Comparison of ENCODE assay signal across 9 cellular contexts in genomic region chr2:19363474-19363778, GRCh38. TPM values are rescaled to one million over a fixed set of nuclear protein-coding genes. Genes with fewer than 3 reads are reported as not detected.
DNase-seq lines count a peak whose midpoint lies in the region; ATAC-seq, FAIRE-seq and TF ChIP-seq lines count a peak whose summit lies in the region.
"Had no signal": no experiment of that assay in that cellular context is flagged by ENCODE, and none has a peak within 500 bp of the region (broad histone marks: within the 10 kb centered on the region; RNA-seq: fewer than 3 reads in every experiment).

No MANE protein-coding gene starts in this region.

- H3K27me3 Mint-ChIP-seq in T-helper 2 cell treated with Interferon-gamma antibody and Interleukin-4, amounts not matched to agents 5 μg/mL and 100 μg/mL, for 36 hours (ENCODE audit: low read depth), result peaks cover 95% of the 10 kb centered on the region
- peaks cover 88% of the 10 kb centered on the region for H3K27me3 Mint-ChIP-seq in astrocyte (ENCODE audit: low read depth, unreplicated experiment)

- ATAC-seq in HepG2 (no peak), HG03025 (IDR thresholded peaks at IDR 0.05; ENCODE audit: low FRiP score, unreplicated experiment) (no peak)

- H3K4me1 Mint-ChIP-seq in T-helper 2 cell treated with Interferon-gamma antibody and Interleukin-4, amounts not matched to agents 5 μg/mL and 100 μg/mL, for 36 hours (ENCODE audit: low read depth), result peaks cover 24% of the 10 kb centered on the region
- no peaks in the 10 kb centered on the region for H3K4me1 Mint-ChIP-seq in astrocyte (ENCODE audit: low read depth, unreplicated experiment)

- no peaks in the 10 kb centered on the region for H3K9me3 Mint-ChIP-seq in T-helper 2 cell treated with Interferon-gamma antibody and Interleukin-4, amounts not matched to agents 5 μg/mL and 100 μg/mL, for 36 hours
- peaks cover 5% of the 10 kb centered on the region for H3K9me3 Mint-ChIP-seq in astrocyte (ENCODE audit: unreplicated experiment)

- H3K27ac ChIP-seq in astrocyte (ENCODE audit: low read depth, low read length) (no peak overlapping the region), HepG2 (ENCODE audit: extremely low read length, insufficient read depth, low read length) (no peak overlapping the region), suprapubic skin (peak overlapping the region; percentile 13)

- no peaks in the 10 kb centered on the region for H4K20me1 ChIP-seq in astrocyte (ENCODE audit: insufficient read depth, low read length)
- H4K20me1 ChIP-seq in HepG2 (ENCODE audit: insufficient read depth, low read length), result no peaks in the 10 kb centered on the region

- H3K36me3 Mint-ChIP-seq in T-helper 2 cell treated with Interferon-gamma antibody and Interleukin-4, amounts not matched to agents 5 μg/mL and 100 μg/mL, for 36 hours (ENCODE audit: low read depth), result no peaks in the 10 kb centered on the region
- no peaks in the 10 kb centered on the region for H3K36me3 Mint-ChIP-seq in astrocyte (ENCODE audit: low read depth, unreplicated experiment)

- no peak overlapping the region for H3K27ac Mint-ChIP-seq in T-helper 2 cell treated with Interferon-gamma antibody and Interleukin-4, amounts not matched to agents 5 μg/mL and 100 μg/mL, for 36 hours
- H3K27ac Mint-ChIP-seq in astrocyte (ENCODE audit: unreplicated experiment), result no peak overlapping the region

- TF ChIP-seq POLR2A in HepG2 (IDR thresholded peaks at IDR 0.05; ENCODE audit: insufficient read depth in 1 of 2, low read depth in 2 of 2, low read length in 2 of 2), result no peak
- TF ChIP-seq POLR2A in suprapubic skin (IDR thresholded peaks at IDR 0.05), result no peak

- POLR2A ChIA-PET in HepG2 (lab: Yijun Ruan, JAX), result no interaction called here

- in situ Hi-C loops in HepG2 (cut with HindIII; ENCODE audit: extremely low pct_ligation_motif_present, low pct_unique_long_range_greater_than_20kb), result loop anchor here (5.0 to 10.0 kb wide), 4 partner anchors 211 to 841 kb away; no protein-coding TSS in a partner anchor

- WGBS in HepG2 (ENCODE audit: low lambda C conversion rate), result 16% methylated on average over 20 of the region's 20 CpGs
- WGBS in suprapubic skin, result 9% methylated on average over 20 of the region's 20 CpGs

- peak overlapping the region; percentile 90 for H3K4me2 ChIP-seq in astrocyte (ENCODE audit: low read length)
- H3K4me2 ChIP-seq in HepG2 (ENCODE audit: low read depth, low read length), result peak overlapping the region; percentile 87

- peaks cover 12% of the 10 kb centered on the region for H3K4me1 ChIP-seq in astrocyte (ENCODE audit: insufficient read depth, low read length)
- peaks cover 27% of the 10 kb centered on the region for H3K4me1 ChIP-seq in HepG2 (ENCODE audit: insufficient read depth, low read length)
- H3K4me1 ChIP-seq in suprapubic skin, result peaks cover 27% of the 10 kb centered on the region

- peak overlapping the region; percentile 48 for H2AFZ ChIP-seq in astrocyte (ENCODE audit: low read depth, low read length)
- no peak overlapping the region for H2AFZ ChIP-seq in HepG2 (ENCODE audit: low read length)

- no peak for DNase-seq in T-helper 2 cell treated with Interferon-gamma antibody and Interleukin-4, amounts not matched to agents 5 μg/mL and 100 μg/mL, for 36 hours (ENCODE audit: low spot score)
- no peak for DNase-seq in T-helper 2 cell
- no peak for DNase-seq in astrocyte (ENCODE audit: low read depth)
- no peak for DNase-seq in HepG2 (ENCODE audit: low spot score)
- no peak for DNase-seq in suprapubic skin (ENCODE audit: low spot score in 2 of 2)
- no peak for DNase-seq in islet precursor cell
- no peak for DNase-seq in hepatic stellate cell (ENCODE audit: low spot score)

- TF ChIP-seq CTCF in astrocyte (IDR thresholded peaks at IDR 0.05; ENCODE audit: insufficient read depth, low read depth, low read length) (no peak), HepG2 (CRISPR knock-in tag; IDR thresholded peaks at IDR 0.05) (no peak), suprapubic skin (IDR thresholded peaks at IDR 0.05) (no peak)

- peaks cover 68% of the 10 kb centered on the region for H3K27me3 ChIP-seq in astrocyte (ENCODE audit: insufficient read depth, low read length)
- H3K27me3 ChIP-seq in HepG2 (ENCODE audit: control insufficient read depth in 1 of 2, insufficient read depth in 2 of 2, low read length in 2 of 2), result peaks cover 14 to 71% of the 10 kb centered on the region in 2 experiments
- H3K27me3 ChIP-seq in suprapubic skin, result peaks cover 53% of the 10 kb centered on the region

- peak overlapping the region; percentile 72 for H3K9ac ChIP-seq in astrocyte (ENCODE audit: low read length)
- no peak overlapping the region for H3K9ac ChIP-seq in HepG2 (ENCODE audit: insufficient read depth, low read depth, low read length)

- TF ChIP-seq RAD21 in HepG2 (CRISPR knock-in tag; IDR thresholded peaks at IDR 0.05), result no peak

- no peak for TF ChIP-seq EP300 in HepG2 (IDR thresholded peaks at IDR 0.05; ENCODE audit: low read depth in 2 of 2, low read length in 2 of 2)
- TF ChIP-seq EP300 in HepG2 (CRISPR knock-in tag; IDR thresholded peaks at IDR 0.05; ENCODE audit: borderline replicate concordance), result no peak
- no peak for TF ChIP-seq EP300 in suprapubic skin (IDR thresholded peaks at IDR 0.05)

- intact Hi-C loops in HepG2 (cut with micrococcal nuclease; ENCODE audit: unreplicated experiment), result loop anchor here (1.0 to 10.0 kb wide), 8 partner anchors 209 to 977 kb away; no protein-coding TSS in a partner anchor

- H3K36me3 ChIP-seq in astrocyte (ENCODE audit: insufficient read depth, low read length) (no peaks in the 10 kb centered on the region), HepG2 (replicated peaks in 1 of 2; ENCODE audit: control insufficient read depth in 1 of 2, insufficient read depth in 2 of 2, low read length in 2 of 2) (no peaks in the 10 kb centered on the region), suprapubic skin (no peaks in the 10 kb centered on the region)

- H3K4me3 ChIP-seq in astrocyte (ENCODE audit: insufficient read depth, low read depth, low read length) (peak overlapping the region; percentile 84), HepG2 (replicated peaks in 1 of 3; ENCODE audit: insufficient read depth in 1 of 3, low read depth in 2 of 3, low read length in 3 of 3) (peak overlapping the region; percentile 59 to 84 (median 71); a peak in 4 of 6 replicates), suprapubic skin (peak overlapping the region; percentile 54)

- FAIRE-seq in astrocyte (lab: Jason Lieb, UNC) (no peak), HepG2 (lab: Jason Lieb, UNC) (no peak)
- FAIRE-seq: islet of Langerhans had no signal

- H3K79me2 ChIP-seq in astrocyte (ENCODE audit: insufficient read depth, low read length), result no peaks in the 10 kb centered on the region
- no peaks in the 10 kb centered on the region for H3K79me2 ChIP-seq in HepG2 (ENCODE audit: insufficient read depth, low read length)

- H3K4me3 Mint-ChIP-seq in T-helper 2 cell treated with Interferon-gamma antibody and Interleukin-4, amounts not matched to agents 5 μg/mL and 100 μg/mL, for 36 hours, result peak overlapping the region; percentile 93
- peak overlapping the region; percentile 86 for H3K4me3 Mint-ChIP-seq in astrocyte (ENCODE audit: unreplicated experiment)

- CTCF ChIA-PET in HepG2 (lab: Yijun Ruan, JAX; ENCODE audit: low intra/inter-chr PET ratio, low total read pairs), result interaction anchor here (1.5 to 3.6 kb wide), 6 partner anchors 479 to 976 kb away, joined by 4 to 20 read pairs (median 8); no protein-coding TSS in a partner anchor

- BruUV-seq in HepG2 (replicated peaks; lab: Mats Ljungman, UMichigan), result no TSS peak

- H3K9me3 ChIP-seq in astrocyte (ENCODE audit: insufficient read depth, low read depth, low read length) (no peaks in the 10 kb centered on the region), HepG2 (ENCODE audit: low read length) (no peaks in the 10 kb centered on the region), suprapubic skin (no peaks in the 10 kb centered on the region)

RNA-seq across cellular contexts. Expression of gene OSR1, which starts 5.0 kb away (rescaled TPM):
- 0.31 and 1.0 TPM in 2 replicates for total RNA-seq in astrocyte
- 0.81 and 1.1 TPM in 2 replicates for total RNA-seq in HepG2 (2016; rRNA removed; fragmentation: Illumina TruSeq; extraction: Trizol)
- total RNA-seq in HepG2 (2016; cell fraction: cytosol; rRNA removed; fragmentation: Illumina TruSeq; extraction: Trizol; ENCODE audit: low read depth), result 0.44 and 0.81 TPM in 2 replicates
- total RNA-seq in HepG2 (2016; cell fraction: insoluble cytoplasmic fraction; rRNA removed; fragmentation: Illumina TruSeq; extraction: Trizol), result 0.49 and 1.2 TPM in 2 replicates
- total RNA-seq in HepG2 (2016; cell fraction: membrane; rRNA removed; fragmentation: Illumina TruSeq; extraction: Trizol), result 1.00 and 1.0 TPM in 2 replicates
- 0.90 and 1.1 TPM in 2 replicates for total RNA-seq in HepG2 (2016; cell fraction: nucleus; rRNA removed; fragmentation: Illumina TruSeq; extraction: Trizol)
- polyA plus RNA-seq in HepG2 (2011; rRNA removed), result 0.63 and 0.72 TPM in 2 replicates
- polyA plus RNA-seq in HepG2 (2011; cell fraction: cytosol; rRNA removed), result 0.33 and 0.91 TPM in 2 replicates
- 1.4 and 2.1 TPM in 2 replicates for polyA plus RNA-seq in HepG2 (2011; cell fraction: nucleus; rRNA removed)
- 0.05 and 0.35 TPM in 2 replicates for polyA plus RNA-seq in HepG2 (2012)
- polyA plus RNA-seq in HepG2 (2016; cell fraction: cytosol; fragmentation: Illumina TruSeq; extraction: Trizol; ENCODE audit: low read depth), result 0.26 and 0.32 TPM in 2 replicates
- polyA plus RNA-seq in HepG2 (2016; cell fraction: insoluble cytoplasmic fraction; fragmentation: Illumina TruSeq; extraction: Trizol; ENCODE audit: low read depth), result 1.1 and 1.3 TPM in 2 replicates
- 0.49 TPM in 2 replicates for polyA plus RNA-seq in HepG2 (2016; cell fraction: membrane; fragmentation: Illumina TruSeq; extraction: Trizol; ENCODE audit: low read depth)
- 1.7 and 2.3 TPM in 2 replicates for polyA plus RNA-seq in HepG2 (2016; cell fraction: nucleus; fragmentation: Illumina TruSeq; extraction: Trizol; ENCODE audit: insufficient read depth, low read depth)
- 0.20 TPM in 1 of 2 replicates, not detected in the other for polyA minus RNA-seq in HepG2 (2011; rRNA and poly(A)+ RNA removed; ENCODE audit: low replicate concordance)
- 0.26 TPM in 1 of 2 replicates, not detected in the other for polyA minus RNA-seq in HepG2 (2011; cell fraction: cytosol; rRNA and poly(A)+ RNA removed)
- polyA minus RNA-seq in HepG2 (2011; cell fraction: nucleus; rRNA and poly(A)+ RNA removed), result 0.39 and 0.75 TPM in 2 replicates
- 10 to 100 TPM in 1 of 4 donors, 1 to 10 TPM in 3; 3.0 to 12.8 (median 5.6) TPM for total RNA-seq in suprapubic skin
